In the genomic region with DNA sequence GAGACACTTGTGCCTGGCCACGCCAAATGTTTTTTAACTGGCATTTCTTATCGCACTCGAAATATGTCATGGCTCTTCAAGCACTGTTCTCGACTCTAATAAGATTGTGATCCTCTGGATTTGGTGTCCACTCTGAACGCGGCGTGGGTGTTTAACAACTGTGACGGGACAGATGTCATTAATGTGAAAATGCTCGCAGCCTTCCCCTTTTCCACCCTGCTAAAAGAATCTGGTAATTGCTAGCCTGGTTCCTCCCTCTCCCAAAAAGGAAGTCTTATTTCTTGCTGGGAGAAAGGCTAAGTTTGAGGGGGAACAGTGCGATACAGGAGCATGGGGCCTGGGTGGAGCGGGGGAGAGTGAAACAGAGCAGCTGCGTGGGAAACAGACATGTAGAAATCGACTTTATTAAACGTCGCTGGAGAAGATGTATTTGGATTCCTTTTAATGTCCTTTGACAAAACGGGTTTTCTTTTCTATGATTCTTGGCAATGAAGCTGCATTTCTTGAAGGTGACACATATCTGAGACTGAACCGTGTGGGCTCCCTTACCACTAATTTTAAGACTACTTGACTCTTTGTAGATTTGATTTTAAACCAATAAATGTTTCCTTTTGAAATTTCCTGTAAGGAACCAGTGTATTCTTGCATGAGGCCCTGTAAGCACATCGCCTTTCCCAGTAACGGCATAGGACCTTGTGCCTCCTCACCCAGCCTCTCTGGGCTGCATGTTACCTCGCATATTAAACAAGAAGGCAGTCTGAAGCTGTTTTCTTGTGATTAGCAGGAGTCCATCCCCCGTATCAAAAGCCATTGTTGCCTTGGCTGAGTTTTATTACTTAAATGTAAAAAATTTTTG, we compare ENCODE assay signal across 12 cellular contexts. TPM values are rescaled to one million over a fixed set of nuclear protein-coding genes. Genes with fewer than 3 reads are reported as not detected.
DNase-seq lines count a peak whose midpoint lies in the region; ATAC-seq and TF ChIP-seq lines count a peak whose summit lies in the region.
"Had no signal": no experiment of that assay in that cellular context is flagged by ENCODE, and none has a peak within 500 bp of the region (broad histone marks: within the 10 kb centered on the region; RNA-seq: fewer than 3 reads in every experiment).

No MANE protein-coding gene starts in this region.

- H3K4me1 ChIP-seq in breast epithelium: no peaks in the 10 kb centered on the region
- peaks cover 0 to 41% of the 10 kb centered on the region in 2 donors for H3K4me1 ChIP-seq in right atrium auricular region
- peaks cover 0 to 78% (median 46%) of the 10 kb centered on the region in 4 donors for H3K4me1 ChIP-seq in sigmoid colon
- H3K4me1 ChIP-seq: parathyroid adenoma had no signal

- TF ChIP-seq CTCF in breast epithelium (IDR thresholded peaks at IDR 0.05): no peak
- TF ChIP-seq CTCF in right atrium auricular region (IDR thresholded peaks at IDR 0.05): no peak
- no peak for TF ChIP-seq CTCF in sigmoid colon (IDR thresholded peaks at IDR 0.05)

- ATAC-seq in GM18907 (IDR thresholded peaks at IDR 0.05; ENCODE audit: unreplicated experiment) (no peak), GM21515 (IDR thresholded peaks at IDR 0.05; ENCODE audit: unreplicated experiment) (no peak)

- DNase-seq in ELR (ENCODE audit: low read depth) (peak; percentile 34), breast epithelium (ENCODE audit: low spot score in 2 of 2) (no peak), right atrium auricular region (ENCODE audit: low spot score) (no peak), sigmoid colon (no peak), erythroblast (lab: John Stamatoyannopoulos, UW) (no peak), NCI-H1436 (lab: John Stamatoyannopoulos, UW) (no peak)
- DNase-seq: CD8-positive, alpha-beta memory T cell; NCI-H2227 treated with DMSO at 0.1 percent for 48 hours had no signal

- no peaks in the 10 kb centered on the region for H3K27me3 ChIP-seq in breast epithelium
- no peaks in the 10 kb centered on the region for H3K27me3 ChIP-seq in right atrium auricular region
- no peaks in the 10 kb centered on the region for H3K27me3 ChIP-seq in sigmoid colon

- H3K36me3 ChIP-seq in breast epithelium: no peaks in the 10 kb centered on the region
- no peaks in the 10 kb centered on the region for H3K36me3 ChIP-seq in right atrium auricular region
- peaks cover 0 to 1% (median 0%) of the 10 kb centered on the region in 4 donors for H3K36me3 ChIP-seq in sigmoid colon

- H3K27ac ChIP-seq in breast epithelium (peak overlapping the region; percentile 14 to 37), right atrium auricular region (peak overlapping the region; percentile 79 to 90), sigmoid colon (peak overlapping the region; percentile 66 to 78 (median 74))
- H3K27ac ChIP-seq: parathyroid adenoma had no signal

- H3K9me3 ChIP-seq in breast epithelium (no peaks in the 10 kb centered on the region), right atrium auricular region (no peaks in the 10 kb centered on the region), sigmoid colon (no peaks in the 10 kb centered on the region)

- TF ChIP-seq EP300 in sigmoid colon (IDR thresholded peaks at IDR 0.05): no peak

- intact Hi-C loops in breast epithelium (cut with DNase I; ENCODE audit: low total_unique reads) (no loop called here), sigmoid colon (cut with DNase I) (no loop called here)

- H3K4me3 ChIP-seq in breast epithelium (peak overlapping the region in 1 of 3 donors; percentile 39), right atrium auricular region (peak overlapping the region; percentile 6 to 33), sigmoid colon (peak overlapping the region in 3 of 4 donors; percentile 18 to 25 (median 21))
- H3K4me3 ChIP-seq: GM12878 had no signal

- WGBS in sigmoid colon, 2 donors: 84 to 88% methylated on average over 21 of the region's 21 CpGs

- no peak for TF ChIP-seq POLR2A in breast epithelium (IDR thresholded peaks at IDR 0.05)
- no peak for TF ChIP-seq POLR2A in sigmoid colon (IDR thresholded peaks at IDR 0.05)
- TF ChIP-seq POLR2A in erythroblast (IDR thresholded peaks at IDR 0.05; ENCODE audit: low read length): no peak

RNA-seq across cellular contexts. Expression of a gene that starts 17.8 kb away (rescaled TPM):
- total RNA-seq in breast epithelium (10 to 100 TPM; 55.2 to 80.9 (median 63.9) TPM), right atrium auricular region (100 to 1,000 TPM; 139 to 220 TPM), sigmoid colon (100 to 1,000 TPM; 253 to 450 (median 404) TPM)
- 10 to 100 TPM; 31.2 to 56.7 (median 40.0) TPM for polyA plus RNA-seq in sigmoid colon

RNA-seq across cellular contexts. Expression of a gene that starts 51.5 kb away (rescaled TPM):
- total RNA-seq in breast epithelium (1 to 10 TPM in 1 of 3 donors, not detected in 2; 1.3 TPM), right atrium auricular region (1 to 10 TPM in 1 of 2 donors, not detected in 1; 3.6 TPM), sigmoid colon (1 to 10 TPM; 2.4 to 7.7 (median 6.3) TPM)
- polyA plus RNA-seq in sigmoid colon: under 1 TPM in 1 of 3 donors, not detected in 2; 0.28 TPM
- polyA plus RNA-seq: CD8-positive, alpha-beta memory T cell had no signal

Comparison
In these comparisons a context has a peak if more than half of its experiments do, and no peak if none do; other contexts are left out.
1. H3K27ac ChIP-seq: peak in every context shown above with its lines; median percentile 84 in right atrium auricular region; 74 in sigmoid colon; 26 in breast epithelium.